In genomic region chr17:2405247-2405926, GRCh38 we compare ENCODE assay signal across 11 cellular contexts. TPM values are rescaled to one million over a fixed set of nuclear protein-coding genes. Genes with fewer than 3 reads are reported as not detected.
A peak's percentile ranks its signal among the peaks of the same experiment; 100 is the strongest.
DNase-seq lines count a peak whose midpoint lies in the region; ATAC-seq and TF ChIP-seq lines count a peak whose summit lies in the region.
"Had no signal": no experiment of that assay in that cellular context is flagged by ENCODE, and none has a peak within 500 bp of the region (broad histone marks: within the 10 kb centered on the region; RNA-seq: fewer than 3 reads in every experiment).

No MANE protein-coding gene starts in this region.

- H3K9me3 ChIP-seq in CD4-positive, CD25-positive, alpha-beta regulatory T cell (ENCODE audit: control insufficient read depth in 2 of 2, low read length in 2 of 2): no peaks in the 10 kb centered on the region
- H3K9me3 ChIP-seq in PC-9 (ENCODE audit: insufficient read depth, low read depth) (no peaks in the 10 kb centered on the region), prostate gland (no peaks in the 10 kb centered on the region)

- H3K9me2 ChIP-seq in PC-9 (ENCODE audit: insufficient read depth): no peaks in the 10 kb centered on the region

- no peak overlapping the region for H3K27ac ChIP-seq in CD4-positive, CD25-positive, alpha-beta regulatory T cell (ENCODE audit: insufficient read depth, low read length, poor library complexity, severe bottlenecking)
- H3K27ac ChIP-seq in PC-9 (peak overlapping the region; percentile 98), prostate gland (peak overlapping the region; percentile 15 to 30), substantia nigra (ENCODE audit: low read depth, low read length, poor library complexity, severe bottlenecking) (no peak overlapping the region)

- peaks cover 0 to 26% (median 9%) of the 10 kb centered on the region in 4 donors for H3K4me1 Mint-ChIP-seq in CD4-positive, CD25-positive, alpha-beta regulatory T cell

- POLR2A ChIA-PET in PC-9 (lab: Charles Lee; ENCODE audit: unreplicated experiment): interaction anchor here (0.6 to 1.5 kb wide), 2 partner anchors 12 to 102 kb away, joined by 6 to 7 read pairs; partner anchors contain the start of genes SMG6 and SRR

- no peaks in the 10 kb centered on the region for H3K36me3 Mint-ChIP-seq in CD4-positive, CD25-positive, alpha-beta regulatory T cell

- no peak for ATAC-seq in CD4-positive, CD25-positive, alpha-beta regulatory T cell (ENCODE audit: low read depth in 2 of 2)
- ATAC-seq in HG03135 (IDR thresholded peaks at IDR 0.05; ENCODE audit: unreplicated experiment) (no peak), GM19455 (IDR thresholded peaks at IDR 0.05; ENCODE audit: unreplicated experiment) (no peak), GM18861 (IDR thresholded peaks at IDR 0.05; ENCODE audit: unreplicated experiment) (no peak)
- ATAC-seq: right cardiac atrium had no signal

- TF ChIP-seq CTCF in PC-9 (conservative IDR thresholded peaks at IDR 0.05) (no peak), epithelial cell of esophagus (IDR thresholded peaks at IDR 0.05; ENCODE audit: insufficient read depth, low read depth, low read length, missing control alignments) (no peak), prostate gland (IDR thresholded peaks at IDR 0.05) (no peak)

- H3K27me3 Mint-ChIP-seq in CD4-positive, CD25-positive, alpha-beta regulatory T cell: peaks cover 9% of the 10 kb centered on the region

- H3K79me2 ChIP-seq in PC-9 (ENCODE audit: low read depth): peaks cover 9% of the 10 kb centered on the region

- H4K20me1 ChIP-seq in PC-9 (ENCODE audit: insufficient read depth): no peaks in the 10 kb centered on the region

- CTCF ChIA-PET in PC-9 (lab: Charles Lee): interaction anchor here (2.0 kb wide), 1 partner anchor 11 kb away, joined by 9 read pairs; no protein-coding TSS in a partner anchor

- peak overlapping the region; percentile 80 for H3K4me2 ChIP-seq in PC-9

- H3K27me3 ChIP-seq in CD4-positive, CD25-positive, alpha-beta regulatory T cell (ENCODE audit: control insufficient read depth, insufficient read depth, low read length): no peaks in the 10 kb centered on the region
- H3K27me3 ChIP-seq in PC-9 (ENCODE audit: insufficient read depth, low read depth) (no peaks in the 10 kb centered on the region), prostate gland (replicated peaks; ENCODE audit: insufficient read depth) (no peaks in the 10 kb centered on the region)

- no TSS peak for BruUV-seq in PC-9 (replicated peaks; lab: Mats Ljungman, UMichigan)

- DNase-seq in CD4-positive, CD25-positive, alpha-beta regulatory T cell: peak in 1 of 3 donors; percentile 23
- peak; percentile 59 to 83 for DNase-seq in PC-9
- DNase-seq in epithelial cell of esophagus (ENCODE audit: low read depth): peak; percentile 98
- DNase-seq in prostate gland (ENCODE audit: low spot score): no peak
- DNase-seq in substantia nigra (lab: John Stamatoyannopoulos, UW): no peak
- DNase-seq: activated CD4-positive, alpha-beta T cell treated with anti-CD3 and anti-CD28 coated beads, Interleukin-2, amount 50 U/mL, for 1 hour; NCI-H187 had no signal

- H3K9me3 Mint-ChIP-seq in CD4-positive, CD25-positive, alpha-beta regulatory T cell: no peaks in the 10 kb centered on the region

- intact Hi-C loops in PC-9 (cut with micrococcal nuclease; ENCODE audit: unreplicated experiment): loop anchor here (5.0 to 10.0 kb wide), 3 partner anchors 363 to 1262 kb away; partner anchors contain the start of genes EMC6, OVCA2, RILP and SCARF1
- intact Hi-C loops in prostate gland (cut with DNase I): no loop called here

- H3F3A ChIP-seq in PC-9 (ENCODE audit: insufficient read depth, low read depth): peaks cover 57% of the 10 kb centered on the region

- WGBS in prostate gland: 72% methylated on average over 14 of the region's 14 CpGs

- peaks cover 9% of the 10 kb centered on the region for H3K4me1 ChIP-seq in CD4-positive, CD25-positive, alpha-beta regulatory T cell (ENCODE audit: control insufficient read depth, insufficient read depth, low read length, poor library complexity, severe bottlenecking)
- H3K4me1 ChIP-seq in PC-9 (replicated peaks; ENCODE audit: insufficient read depth): peaks cover 54% of the 10 kb centered on the region
- H3K4me1 ChIP-seq in prostate gland (replicated peaks): peaks cover 9% of the 10 kb centered on the region

- no peak overlapping the region for H3K4me3 ChIP-seq in CD4-positive, CD25-positive, alpha-beta regulatory T cell (ENCODE audit: low read depth, low read length)
- 0 out of 2 replicates have a peak overlapping the region, but pooled peaks have one; percentile 4 for H3K4me3 ChIP-seq in PC-9
- H3K4me3 ChIP-seq in epithelial cell of esophagus (ENCODE audit: low read length): no peak overlapping the region
- no peak overlapping the region for H3K4me3 ChIP-seq in prostate gland

- peak overlapping the region in 2 of 3 donors; percentile 17 to 66 for H3K27ac Mint-ChIP-seq in CD4-positive, CD25-positive, alpha-beta regulatory T cell

- H2AFZ ChIP-seq in PC-9: no peak overlapping the region

- no peaks in the 10 kb centered on the region for H3K36me3 ChIP-seq in CD4-positive, CD25-positive, alpha-beta regulatory T cell (ENCODE audit: control insufficient read depth, insufficient read depth, low read length)
- no peaks in the 10 kb centered on the region for H3K36me3 ChIP-seq in PC-9 (ENCODE audit: low read depth)
- no peaks in the 10 kb centered on the region for H3K36me3 ChIP-seq in prostate gland

- no peak overlapping the region for H3K4me3 Mint-ChIP-seq in CD4-positive, CD25-positive, alpha-beta regulatory T cell

- no peak for TF ChIP-seq POLR2A in prostate gland (IDR thresholded peaks at IDR 0.05)

RNA-seq across cellular contexts. Expression of gene MNT, which starts 4.5 kb away (rescaled TPM):
- total RNA-seq in CD4-positive, CD25-positive, alpha-beta regulatory T cell: 93.4 TPM
- 1 to 10 TPM in 2 of 4 donors, under 1 TPM in 2; 0.50 to 1.1 (median 0.97) TPM for polyA plus RNA-seq in CD4-positive, CD25-positive, alpha-beta regulatory T cell
- total RNA-seq in PC-9 (2021): 60.7 and 72.3 TPM in 2 replicates
- 10 to 100 TPM; 14.8 to 32.0 TPM for total RNA-seq in prostate gland

Comparison
In these comparisons a context has a peak if more than half of its experiments do, and no peak if none do; other contexts are left out.
1. DNase-seq: peak in PC-9 (2 of 2) and epithelial cell of esophagus (single experiment); none in prostate gland (single experiment) and substantia nigra (0 of 49).
2. H3K27ac ChIP-seq: peak in PC-9 (single experiment) and prostate gland (2 of 2); none in CD4-positive, CD25-positive, alpha-beta regulatory T cell (single experiment) and substantia nigra (single experiment).